In the genomic region with DNA sequence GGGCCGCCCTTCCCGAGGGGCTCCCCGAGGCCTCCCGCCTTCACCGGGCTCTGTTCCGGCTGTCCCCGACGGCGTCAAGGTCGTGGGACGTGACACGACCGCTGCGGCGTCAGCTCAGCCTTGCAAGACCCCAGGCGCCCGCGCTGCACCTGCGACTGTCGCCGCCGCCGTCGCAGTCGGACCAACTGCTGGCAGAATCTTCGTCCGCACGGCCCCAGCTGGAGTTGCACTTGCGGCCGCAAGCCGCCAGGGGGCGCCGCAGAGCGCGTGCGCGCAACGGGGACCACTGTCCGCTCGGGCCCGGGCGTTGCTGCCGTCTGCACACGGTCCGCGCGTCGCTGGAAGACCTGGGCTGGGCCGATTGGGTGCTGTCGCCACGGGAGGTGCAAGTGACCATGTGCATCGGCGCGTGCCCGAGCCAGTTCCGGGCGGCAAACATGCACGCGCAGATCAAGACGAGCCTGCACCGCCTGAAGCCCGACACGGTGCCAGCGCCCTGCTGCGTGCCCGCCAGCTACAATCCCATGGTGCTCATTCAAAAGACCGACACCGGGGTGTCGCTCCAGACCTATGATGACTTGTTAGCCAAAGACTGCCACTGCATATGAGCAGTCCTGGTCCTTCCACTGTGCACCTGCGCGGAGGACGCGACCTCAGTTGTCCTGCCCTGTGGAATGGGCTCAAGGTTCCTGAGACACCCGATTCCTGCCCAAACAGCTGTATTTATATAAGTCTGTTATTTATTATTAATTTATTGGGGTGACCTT, we compare ENCODE assay signal across 8 cellular contexts. TPM values are rescaled to one million over a fixed set of nuclear protein-coding genes. Genes with fewer than 3 reads are reported as not detected.
A peak's percentile ranks its signal among the peaks of the same experiment; 100 is the strongest.
DNase-seq lines count a peak whose midpoint lies in the region; ATAC-seq and TF ChIP-seq lines count a peak whose summit lies in the region.

No MANE protein-coding gene starts in this region.

- peaks cover 0 to 34% of the 10 kb centered on the region in 2 experiments; a peak in 3 of 4 replicates for H3K79me1 ChIP-seq in IMR-90 (ENCODE audit: low read depth in 1 of 2, low read length in 2 of 2)

- H2BK120ac ChIP-seq in IMR-90 (ENCODE audit: low read depth, low read length): no peak overlapping the region

- no peak overlapping the region for H3K18ac ChIP-seq in IMR-90 (ENCODE audit: low read depth, low read length)

- 0 out of 2 replicates have a peak overlapping the region, but pooled peaks have one; percentile 40 for H3K14ac ChIP-seq in IMR-90 (replicated peaks; ENCODE audit: low read depth, low read length)

- CTCF ChIA-PET in IMR-90 (lab: Yijun Ruan, JAX): interaction anchor here (0.6 to 1.3 kb wide), 12 partner anchors 8 to 355 kb away, joined by 3 to 6 read pairs (median 3); partner anchors contain the start of gene LRRC25

- H2AK9ac ChIP-seq in IMR-90 (replicated peaks; ENCODE audit: low read depth, low read length, poor library complexity): peak overlapping the region; percentile 93

- H2AK5ac ChIP-seq in IMR-90 (ENCODE audit: low read depth, low read length): no peak overlapping the region

- H3K36me3 ChIP-seq in IMR-90 (ENCODE audit: control insufficient read depth, insufficient read depth, low read length): peaks cover 9% of the 10 kb centered on the region; the same call in 1 of the 2 replicates
- H3K36me3 ChIP-seq in ovary: no peaks in the 10 kb centered on the region
- H3K36me3 ChIP-seq in tibial artery: no peaks in the 10 kb centered on the region

- peak overlapping the region; percentile 93 for H2AFZ ChIP-seq in IMR-90 (replicated peaks; ENCODE audit: low read length, poor library complexity)

- ATAC-seq in GM19463 (IDR thresholded peaks at IDR 0.05; ENCODE audit: unreplicated experiment) (peak; percentile 69), IMR-90 (ENCODE audit: low read depth) (peak; percentile 72)

- no peak overlapping the region; the same call in 1 of the 2 replicates for H3K23ac ChIP-seq in IMR-90 (ENCODE audit: low read depth, low read length)

- no peak overlapping the region for H3K9ac ChIP-seq in IMR-90 (ENCODE audit: low read depth, low read length)

- no peak overlapping the region for H2BK15ac ChIP-seq in IMR-90 (ENCODE audit: low read depth, low read length)

- in situ Hi-C loops in IMR-90 (cut with MboI; ENCODE audit: low sequenced_read_pairs): no loop called here

- peaks cover 7% of the 10 kb centered on the region; the same call in 1 of the 2 replicates for H3K4me1 ChIP-seq in IMR-90 (ENCODE audit: control insufficient read depth, insufficient read depth, low read length)
- peaks cover 5% of the 10 kb centered on the region for H3K4me1 ChIP-seq in ovary (ENCODE audit: insufficient read depth)
- H3K4me1 ChIP-seq in tibial artery: peaks cover 0 to 20% (median 8%) of the 10 kb centered on the region in 4 donors

- no peak overlapping the region; the same call in 1 of the 2 replicates for H2BK20ac ChIP-seq in IMR-90 (ENCODE audit: low read depth, low read length)

- no peak overlapping the region for H3K27ac ChIP-seq in IMR-90 (ENCODE audit: insufficient read depth, low read length)
- no peak overlapping the region for H3K27ac ChIP-seq in ovary
- H3K27ac ChIP-seq in tibial artery: peak overlapping the region; percentile 18 to 44

- no TSS peak for BruUV-seq in IMR-90 (replicated peaks; lab: Mats Ljungman, UMichigan)

- H4K20me1 ChIP-seq in IMR-90 (ENCODE audit: insufficient read depth, low read length): peaks cover 24% of the 10 kb centered on the region

- WGBS in IMR-90 (ENCODE audit: extremely low coverage in 2 of 2, insufficient read length in 1 of 2), 2 experiments: 6% methylated on average over 43 of the region's 74 CpGs; no CpG with 5 or more reads in 1 of the 2 experiments
- 4 to 6% (median 5%) methylated on average over 58 to 74 of the region's 74 CpGs for WGBS in ovary, 3 donors

- no peak overlapping the region for H3K56ac ChIP-seq in IMR-90 (ENCODE audit: extremely low read depth, insufficient read depth, low read length)

- peak overlapping the region; percentile 5 for H3K4ac ChIP-seq in IMR-90 (ENCODE audit: low read depth, low read length)

- dilution Hi-C loops in IMR-90 (cut with HindIII; ENCODE audit: low sequenced_read_pairs, unreplicated experiment): no loop called here

- peak overlapping the region in 1 of 2 experiments; percentile 69; a peak in 1 of 4 replicates for H4K8ac ChIP-seq in IMR-90 (ENCODE audit: low read depth in 2 of 2, low read length in 2 of 2)

- H3K4me3 ChIP-seq in IMR-90 (ENCODE audit: insufficient read depth, low read depth, low read length): peak overlapping the region; percentile 13
- H3K4me3 ChIP-seq in ovary: peak overlapping the region; percentile 17
- peak overlapping the region; percentile 25 to 45 for H3K4me3 ChIP-seq in tibial artery

- no peak overlapping the region for H4K5ac ChIP-seq in IMR-90 (ENCODE audit: low read depth, low read length)

- TF ChIP-seq CTCF in IMR-90 (conservative IDR thresholded peaks at IDR 0.05; ENCODE audit: low read depth, low read length): peak; percentile 87
- TF ChIP-seq CTCF in ovary (IDR thresholded peaks at IDR 0.05): peak; percentile 97 to 99 (median 98)
- TF ChIP-seq CTCF in tibial artery (IDR thresholded peaks at IDR 0.05): peak; percentile 99 to 100

- no peak for TF ChIP-seq EP300 in ovary (IDR thresholded peaks at IDR 0.05)

- TF ChIP-seq POLR2A in IMR-90 (IDR thresholded peaks at IDR 0.05; ENCODE audit: low read depth, low read length) (no peak), ovary (IDR thresholded peaks at IDR 0.05) (no peak)

- TF ChIP-seq RAD21 in IMR-90 (IDR thresholded peaks at IDR 0.05; ENCODE audit: low read length): peak; percentile 66

- H2BK5ac ChIP-seq in IMR-90 (ENCODE audit: low read depth, low read length, poor library complexity, severe bottlenecking): no peak overlapping the region

- DNase-seq in COR-L47 (lab: John Stamatoyannopoulos, UW): peak; percentile 78
- DNase-seq in IMR-90: no peak
- peak; percentile 56 for DNase-seq in RPMI7951 (ENCODE audit: low read depth)
- DNase-seq in activated gamma-delta T cell (lab: John Stamatoyannopoulos, UW): peak; percentile 58
- DNase-seq in head of caudate nucleus: peak; percentile 29 to 92 (median 78)
- peak; percentile 69 to 87 (median 80) for DNase-seq in ovary
- peak; percentile 76 to 91 for DNase-seq in tibial artery

- peaks cover 5% of the 10 kb centered on the region; the same call in 1 of the 2 replicates for H3K9me1 ChIP-seq in IMR-90 (ENCODE audit: insufficient read depth, low read length)

- peak overlapping the region; percentile 59 for H3K4me2 ChIP-seq in IMR-90 (ENCODE audit: low read depth, low read length)

- intact Hi-C loops in IMR-90 (cut with micrococcal nuclease) (no loop called here), head of caudate nucleus (cut with DNase I) (no loop called here), ovary (cut with DNase I) (loop anchor here in 1 of 4 donors (5.0 kb wide), 1 partner anchor 36 kb away; no protein-coding TSS in a partner anchor), tibial artery (cut with DNase I; ENCODE audit: low total_unique reads) (no loop called here)

- H4K91ac ChIP-seq in IMR-90 (ENCODE audit: insufficient read depth, low read depth, low read length): no peak overlapping the region; the same call in 1 of the 2 replicates

- H3K27me3 ChIP-seq in IMR-90 (ENCODE audit: control insufficient read depth, insufficient read depth, low read length) (no peaks in the 10 kb centered on the region), ovary (no peaks in the 10 kb centered on the region), tibial artery (peaks cover 0 to 18% of the 10 kb centered on the region in 2 donors)

- H3K9me3 ChIP-seq in IMR-90 (ENCODE audit: control insufficient read depth, insufficient read depth, low read length) (no peaks in the 10 kb centered on the region), ovary (no peaks in the 10 kb centered on the region), tibial artery (no peaks in the 10 kb centered on the region)

- POLR2A ChIA-PET in IMR-90 (lab: Charles Lee; ENCODE audit: unreplicated experiment): no interaction called here

RNA-seq across cellular contexts. Expression of gene GDF15, which starts 2.6 kb away (rescaled TPM):
- 5.6 and 10.3 TPM in 2 replicates for total RNA-seq in IMR-90 (2012; rRNA removed)
- polyA plus RNA-seq in IMR-90 (2012; rRNA removed): 43.5 and 49.8 TPM in 2 replicates
- polyA plus RNA-seq in IMR-90 (2012; cell fraction: cytosol; rRNA removed): 84.3 and 176 TPM in 2 replicates
- polyA plus RNA-seq in IMR-90 (2012; cell fraction: nucleus; rRNA removed; ENCODE audit: low replicate concordance): 56.9 and 109 TPM in 2 replicates
- 1.4 and 1.6 TPM in 2 replicates for total RNA-seq in RPMI7951 (2014; rRNA removed; shearing (Covaris generic))
- 10 to 100 TPM in 2 of 7 donors, 1 to 10 TPM in 5; 1.5 to 20.9 (median 3.7) TPM for total RNA-seq in ovary
- 1 to 10 TPM in 1 of 2 donors, under 1 TPM in 1; 0.67 to 2.7 TPM for polyA plus RNA-seq in ovary

RNA-seq across cellular contexts. Expression of gene LRRC25, which starts 8.9 kb away (rescaled TPM):
- total RNA-seq in IMR-90 (2012; rRNA removed) (not detected in 2 replicates), ovary (1 to 10 TPM; 1.8 to 9.2 (median 2.4) TPM)
- polyA plus RNA-seq in IMR-90 (2012; rRNA removed) (0.03 TPM in 1 of 2 replicates, not detected in the other), ovary (1 to 10 TPM; 1.4 to 3.2 TPM)
- polyA plus RNA-seq in IMR-90 (2012; cell fraction: cytosol; rRNA removed): 0.08 and 0.09 TPM in 2 replicates
- polyA plus RNA-seq in IMR-90 (2012; cell fraction: nucleus; rRNA removed; ENCODE audit: low replicate concordance): 0.08 TPM in 1 of 2 replicates, not detected in the other
- not detected in 2 replicates for total RNA-seq in RPMI7951 (2014; rRNA removed; shearing (Covaris generic))

RNA-seq across cellular contexts. Expression of gene SSBP4, which starts 30.7 kb away (rescaled TPM):
- total RNA-seq in IMR-90 (2012; rRNA removed) (13.3 and 14.9 TPM in 2 replicates), ovary (100 to 1,000 TPM in 2 of 7 donors, 10 to 100 TPM in 5; 58.9 to 124 (median 88.3) TPM)
- polyA plus RNA-seq in IMR-90 (2012; rRNA removed) (39.7 and 48.1 TPM in 2 replicates), ovary (10 to 100 TPM in 1 of 2 donors, 1 to 10 TPM in 1; 4.6 to 90.3 TPM)
- polyA plus RNA-seq in IMR-90 (2012; cell fraction: cytosol; rRNA removed): 36.0 and 75.3 TPM in 2 replicates
- 110 and 323 TPM in 2 replicates for polyA plus RNA-seq in IMR-90 (2012; cell fraction: nucleus; rRNA removed; ENCODE audit: low replicate concordance)
- 25.1 and 38.9 TPM in 2 replicates for total RNA-seq in RPMI7951 (2014; rRNA removed; shearing (Covaris generic))

RNA-seq across cellular contexts. Expression of gene PGPEP1, which starts 48.1 kb away (rescaled TPM):
- 11.1 and 14.3 TPM in 2 replicates for total RNA-seq in IMR-90 (2012; rRNA removed)
- polyA plus RNA-seq in IMR-90 (2012; rRNA removed): 11.8 and 13.3 TPM in 2 replicates
- 3.8 and 13.8 TPM in 2 replicates for polyA plus RNA-seq in IMR-90 (2012; cell fraction: cytosol; rRNA removed)
- polyA plus RNA-seq in IMR-90 (2012; cell fraction: nucleus; rRNA removed; ENCODE audit: low replicate concordance): 32.7 and 36.9 TPM in 2 replicates
- 10.7 and 11.9 TPM in 2 replicates for total RNA-seq in RPMI7951 (2014; rRNA removed; shearing (Covaris generic))
- total RNA-seq in ovary: 10 to 100 TPM in 6 of 7 donors, 1 to 10 TPM in 1; 9.3 to 64.5 (median 50.3) TPM
- polyA plus RNA-seq in ovary: 10 to 100 TPM; 13.8 to 16.9 TPM

RNA-seq across cellular contexts. Expression of gene ISYNA1, which starts 49.4 kb away (rescaled TPM):
- total RNA-seq in IMR-90 (2012; rRNA removed): 3.4 and 3.9 TPM in 2 replicates
- polyA plus RNA-seq in IMR-90 (2012; rRNA removed): 24.7 and 29.4 TPM in 2 replicates
- polyA plus RNA-seq in IMR-90 (2012; cell fraction: cytosol; rRNA removed): 12.2 and 29.5 TPM in 2 replicates
- polyA plus RNA-seq in IMR-90 (2012; cell fraction: nucleus; rRNA removed; ENCODE audit: low replicate concordance): 118 and 248 TPM in 2 replicates
- 9.9 and 20.9 TPM in 2 replicates for total RNA-seq in RPMI7951 (2014; rRNA removed; shearing (Covaris generic))
- 100 to 1,000 TPM in 6 of 7 donors, 10 to 100 TPM in 1; 45.2 to 345 (median 217) TPM for total RNA-seq in ovary
- 100 to 1,000 TPM in 1 of 2 donors, 1 to 10 TPM in 1; 9.6 to 144 TPM for polyA plus RNA-seq in ovary

Comparison
In these comparisons a context has a peak if more than half of its experiments do, and no peak if none do; other contexts are left out.
1. H3K27ac ChIP-seq: peak in tibial artery (2 of 2); none in IMR-90 (single experiment) and ovary (0 of 2).
2. Peak in every context shown above with its lines, with median percentiles within 50 percentile points of each other: H3K4me3 ChIP-seq and CTCF ChIP-seq.